8 cellular contexts compared by ENCODE assay signal in the genomic region with DNA sequence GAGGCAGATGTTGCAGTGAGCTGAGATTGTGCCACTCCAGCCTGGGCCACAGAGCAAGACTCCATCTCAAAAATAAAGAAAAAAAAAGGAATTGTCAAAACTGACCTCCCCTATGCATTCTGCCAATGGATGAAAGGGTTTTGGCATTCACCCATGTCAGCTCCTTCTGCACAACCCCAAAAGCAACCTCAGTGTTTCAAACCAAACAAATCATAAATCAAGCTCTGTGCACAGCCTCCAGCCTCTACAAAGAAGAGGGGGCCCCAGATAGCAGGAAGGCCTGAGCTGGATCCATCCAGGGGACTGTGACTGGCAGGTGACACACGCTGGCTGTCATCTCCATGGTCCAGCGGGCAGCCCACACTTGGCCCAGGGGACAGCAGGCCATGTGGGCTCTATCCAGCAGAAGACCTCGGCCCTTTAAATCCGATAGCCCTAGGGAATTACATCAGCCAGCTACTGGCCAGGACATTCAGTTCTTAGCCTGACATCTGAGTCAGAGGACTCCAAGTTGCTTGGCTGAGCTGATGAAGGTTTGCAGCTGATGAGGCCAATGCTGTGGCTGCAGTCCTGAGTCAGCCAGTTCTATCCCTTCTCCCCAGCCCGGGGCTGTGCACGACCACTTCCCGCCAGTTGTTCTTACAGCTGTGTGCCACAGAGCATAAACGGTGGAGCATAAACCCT. TPM values are rescaled to one million over a fixed set of nuclear protein-coding genes. Genes with fewer than 3 reads are reported as not detected.
DNase-seq lines count a peak whose midpoint lies in the region; ATAC-seq, FAIRE-seq and TF ChIP-seq lines count a peak whose summit lies in the region.

No MANE protein-coding gene starts in this region.

- peak; percentile 45 to 92 for TF ChIP-seq EP300 in tibial nerve (IDR thresholded peaks at IDR 0.05)

- no peaks in the 10 kb centered on the region for H3K9me3 ChIP-seq in tibial nerve
- H3K9me3 ChIP-seq in Caco-2: no peaks in the 10 kb centered on the region

- H3K27me3 ChIP-seq in tibial nerve (no peaks in the 10 kb centered on the region), Caco-2 (replicated peaks; ENCODE audit: control insufficient read depth, insufficient read depth, low read length) (no peaks in the 10 kb centered on the region)

- WGBS in lower leg skin, 2 donors: 43 to 54% methylated on average over 8 of the region's 8 CpGs
- 37 to 64% methylated on average over 6 to 8 of the region's 8 CpGs for WGBS in tibial nerve, 2 donors

- H3K36me3 ChIP-seq in tibial nerve (no peaks in the 10 kb centered on the region), Caco-2 (ENCODE audit: control insufficient read depth, insufficient read depth, low read length) (peaks cover 1% of the 10 kb centered on the region)

- H3K4me1 Mint-ChIP-seq in Caco-2 (ENCODE audit: low read depth, unreplicated experiment): peaks cover 11% of the 10 kb centered on the region
- H3K4me1 Mint-ChIP-seq in activated CD8-positive, alpha-beta T cell treated with anti-CD3 and anti-CD28 coated beads for 36 hours (ENCODE audit: low read depth): peaks cover under 1% of the 10 kb centered on the region

- ATAC-seq in activated CD8-positive, alpha-beta T cell treated with anti-CD3 and anti-CD28 coated beads for 36 hours: no peak
- ATAC-seq in HG03135 (IDR thresholded peaks at IDR 0.05; ENCODE audit: unreplicated experiment): no peak

- H3K4me3 Mint-ChIP-seq in Caco-2 (ENCODE audit: unreplicated experiment): no peak overlapping the region
- no peak overlapping the region for H3K4me3 Mint-ChIP-seq in activated CD8-positive, alpha-beta T cell treated with anti-CD3 and anti-CD28 coated beads for 36 hours

- H3K9me3 Mint-ChIP-seq in Caco-2 (ENCODE audit: unreplicated experiment): no peaks in the 10 kb centered on the region
- no peaks in the 10 kb centered on the region for H3K9me3 Mint-ChIP-seq in activated CD8-positive, alpha-beta T cell treated with anti-CD3 and anti-CD28 coated beads for 36 hours

- TF ChIP-seq CTCF in choroid plexus epithelial cell (conservative IDR thresholded peaks at IDR 0.05; ENCODE audit: low read depth, low read length) (no peak), lower leg skin (IDR thresholded peaks at IDR 0.05) (no peak), tibial nerve (IDR thresholded peaks at IDR 0.05) (no peak), Caco-2 (IDR thresholded peaks at IDR 0.05; ENCODE audit: insufficient read depth in 1 of 2, low read depth in 1 of 2, low read length in 1 of 2, severe bottlenecking in 1 of 2, unreplicated experiment in 1 of 2) (no peak)
- no peak for TF ChIP-seq CTCF in activated CD8-positive, alpha-beta T cell treated with anti-CD3 and anti-CD28 coated beads for 36 hours (IDR thresholded peaks at IDR 0.05)

- H3K27ac ChIP-seq in tibial nerve: peak overlapping the region in 3 of 4 donors; percentile 40 to 75 (median 64)

- no peaks in the 10 kb centered on the region for H3K27me3 Mint-ChIP-seq in Caco-2 (ENCODE audit: insufficient read depth, unreplicated experiment)
- peaks cover 9% of the 10 kb centered on the region for H3K27me3 Mint-ChIP-seq in activated CD8-positive, alpha-beta T cell treated with anti-CD3 and anti-CD28 coated beads for 36 hours

- TF ChIP-seq POLR2A in lower leg skin (IDR thresholded peaks at IDR 0.05) (no peak), tibial nerve (IDR thresholded peaks at IDR 0.05) (no peak)

- no peak overlapping the region for H3K27ac Mint-ChIP-seq in Caco-2 (ENCODE audit: unreplicated experiment)
- no peak overlapping the region for H3K27ac Mint-ChIP-seq in activated CD8-positive, alpha-beta T cell treated with anti-CD3 and anti-CD28 coated beads for 36 hours

- no TSS peak for BruUV-seq in Caco-2 (replicated peaks; lab: Mats Ljungman, UMichigan)

- CTCF ChIA-PET in Caco-2 (lab: Charles Lee): interaction anchor here (0.6 kb wide), 1 partner anchor 639 kb away, joined by 4 read pairs; no protein-coding TSS in a partner anchor
- CTCF ChIA-PET in activated CD8-positive, alpha-beta T cell treated with anti-CD3 and anti-CD28 coated beads for 36 hours (lab: Charles Lee): interaction anchor here (4.0 kb wide), 1 partner anchor 34 kb away, joined by 13 read pairs; no protein-coding TSS in a partner anchor

- intact Hi-C loops in lower leg skin (cut with DNase I; ENCODE audit: low total_unique reads) (no loop called here), Caco-2 (cut with micrococcal nuclease; ENCODE audit: unreplicated experiment) (no loop called here)
- intact Hi-C loops in activated CD8-positive, alpha-beta T cell treated with anti-CD3 and anti-CD28 coated beads for 36 hours (cut with micrococcal nuclease): no loop called here

- POLR2A ChIA-PET in Caco-2 (lab: Charles Lee): no interaction called here
- POLR2A ChIA-PET in activated CD8-positive, alpha-beta T cell treated with anti-CD3 and anti-CD28 coated beads for 36 hours (lab: Charles Lee): no interaction called here

- FAIRE-seq in HTR-8/SVneo (lab: Jason Lieb, UNC): no peak

- DNase-seq in HTR-8/SVneo (ENCODE audit: insufficient read length, low spot score) (peak; percentile 10), choroid plexus epithelial cell (ENCODE audit: low read depth) (peak; percentile 98), lower leg skin (ENCODE audit: low spot score in 2 of 2) (peak; percentile 76 to 91), tibial nerve (ENCODE audit: low spot score in 2 of 2) (peak; percentile 35 to 73), Caco-2 (no peak), NK-92 (lab: John Stamatoyannopoulos, UW; ENCODE audit: unreplicated experiment) (no peak)
- DNase-seq in activated CD8-positive, alpha-beta T cell treated with anti-CD3 and anti-CD28 coated beads for 36 hours: no peak

- H3K4me3 ChIP-seq in choroid plexus epithelial cell (ENCODE audit: low read depth, low read length) (no peak overlapping the region), lower leg skin (ENCODE audit: low read depth, poor library complexity, severe bottlenecking) (no peak overlapping the region), tibial nerve (no peak overlapping the region), Caco-2 (ENCODE audit: low read depth, low read length) (no peak overlapping the region)

- H3K4me1 ChIP-seq in tibial nerve (peaks cover 0 to 6% (median 3%) of the 10 kb centered on the region in 4 donors), Caco-2 (no peaks in the 10 kb centered on the region; the same call in 1 of the 2 replicates)

- H3K36me3 Mint-ChIP-seq in Caco-2 (ENCODE audit: insufficient read depth, unreplicated experiment): no peaks in the 10 kb centered on the region
- H3K36me3 Mint-ChIP-seq in activated CD8-positive, alpha-beta T cell treated with anti-CD3 and anti-CD28 coated beads for 36 hours (ENCODE audit: low read depth): no peaks in the 10 kb centered on the region

RNA-seq across cellular contexts. Expression of a gene that starts 52.0 kb away (rescaled TPM):
- total RNA-seq in lower leg skin (10 to 100 TPM in 1 of 4 donors, 1 to 10 TPM in 3; 4.5 to 14.0 (median 9.0) TPM), tibial nerve (1 to 10 TPM; 4.6 to 9.6 (median 6.6) TPM), Caco-2 (2022) (41.9 and 47.2 TPM in 2 replicates)
- total RNA-seq in activated CD8-positive, alpha-beta T cell treated with anti-CD3 and anti-CD28 coated beads for 36 hours: 10 to 100 TPM; 46.8 to 47.2 TPM

Comparison
In these comparisons a context has a peak if more than half of its experiments do, and no peak if none do; other contexts are left out.
1. DNase-seq: peak in HTR-8/SVneo (single experiment), choroid plexus epithelial cell (single experiment), lower leg skin (2 of 2) and tibial nerve (2 of 2); none in Caco-2 (0 of 2), activated CD8-positive, alpha-beta T cell treated with anti-CD3 and anti-CD28 coated beads for 36 hours (single experiment) and NK-92 (single experiment).